ENCODE assay signal across 8 cellular contexts in the genomic region with DNA sequence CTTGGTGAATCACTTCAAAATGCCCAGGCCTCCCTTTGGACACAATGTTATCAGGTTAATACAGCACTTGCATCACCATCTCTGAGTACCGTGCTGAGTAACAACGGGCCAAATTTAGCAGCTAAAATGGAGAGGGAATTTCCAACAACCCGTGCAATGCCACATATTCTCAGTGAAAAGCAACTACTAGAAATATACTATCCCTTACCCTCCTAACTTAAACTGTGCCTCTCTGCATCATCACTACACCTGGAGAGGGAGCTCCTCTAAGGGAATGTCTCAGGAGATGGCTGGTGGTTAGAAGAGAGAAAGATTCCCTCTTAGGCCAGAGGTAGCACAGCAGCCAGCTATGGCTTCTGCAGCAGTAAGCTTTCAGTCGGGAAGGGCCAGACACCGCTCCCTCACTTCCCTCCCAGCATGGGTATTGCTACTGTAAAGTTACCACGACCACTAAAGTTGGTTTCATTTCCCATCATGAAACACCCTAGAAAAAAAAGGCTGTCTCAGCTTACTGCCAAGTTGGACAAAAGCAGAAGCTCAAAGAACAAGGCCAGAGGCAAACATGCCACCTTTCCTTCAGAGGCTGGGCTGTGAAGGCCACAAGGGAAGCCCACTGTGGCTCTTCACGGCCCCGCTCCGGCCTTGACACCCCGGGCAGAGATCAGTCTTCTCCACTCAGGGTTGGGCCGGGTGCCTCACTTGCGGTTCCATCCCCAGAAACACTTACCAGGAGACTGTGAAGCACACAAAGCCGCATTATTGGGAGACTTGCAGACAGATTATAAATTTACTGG. TPM values are rescaled to one million over a fixed set of nuclear protein-coding genes. Genes with fewer than 3 reads are reported as not detected.
DNase-seq lines count a peak whose midpoint lies in the region; ATAC-seq and TF ChIP-seq lines count a peak whose summit lies in the region.

No MANE protein-coding gene starts in this region.

- H3K36me3 Mint-ChIP-seq in IgD-negative memory B cell, result peaks cover 1% of the 10 kb centered on the region
- H3K36me3 Mint-ChIP-seq in activated CD8-positive, alpha-beta memory T cell treated with anti-CD3 and anti-CD28 coated beads, Interleukin-2, amount 10 ng/mL, durations not matched to agents 7 days and 5 days, result peaks cover 25% of the 10 kb centered on the region

- H4K20me1 ChIP-seq in DND-41 (ENCODE audit: insufficient read depth, low read length), result no peaks in the 10 kb centered on the region

- peak overlapping the region; percentile 74 for H3K27ac ChIP-seq in DND-41 (ENCODE audit: low read length)

- H2AFZ ChIP-seq in DND-41 (ENCODE audit: low read depth, low read length) (peak overlapping the region; percentile 65; the same call in 1 of the 2 replicates), neuron (ENCODE audit: low read depth, low read length) (no peak overlapping the region)

- peak; percentile 68 for DNase-seq in DND-41
- peak; percentile 78 for DNase-seq in activated CD8-positive, alpha-beta memory T cell treated with anti-CD3 and anti-CD28 coated beads, Interleukin-2, amount 10 ng/mL, durations not matched to agents 7 days and 5 days
- peak; percentile 47 for DNase-seq in fibroblast of gingiva (ENCODE audit: low read depth)
- DNase-seq in NCI-H1092 treated with DMSO at 0.1 percent for 48 hours (lab: John Stamatoyannopoulos, UW), result no peak
- DNase-seq in ureter (ENCODE audit: low spot score), result no peak

- CTCF ChIA-PET in activated CD8-positive, alpha-beta memory T cell treated with anti-CD3 and anti-CD28 coated beads, Interleukin-2, amount 10 ng/mL, durations not matched to agents 7 days and 5 days (lab: Charles Lee), result interaction anchor here (0.6 to 7.1 kb wide), 17 partner anchors 9 to 285 kb away, joined by 3 to 82 read pairs (median 5); no protein-coding TSS in a partner anchor

- H3K9me3 Mint-ChIP-seq in IgD-negative memory B cell, result no peaks in the 10 kb centered on the region
- H3K9me3 Mint-ChIP-seq in activated CD8-positive, alpha-beta memory T cell treated with anti-CD3 and anti-CD28 coated beads, Interleukin-2, amount 10 ng/mL, durations not matched to agents 7 days and 5 days (ENCODE audit: low read depth), result no peaks in the 10 kb centered on the region

- no peaks in the 10 kb centered on the region for H3K27me3 ChIP-seq in DND-41 (ENCODE audit: insufficient read depth, low read length, poor library complexity)
- H3K27me3 ChIP-seq in neuron (ENCODE audit: insufficient read depth, low read length), result no peaks in the 10 kb centered on the region

- peaks cover 62% of the 10 kb centered on the region for H3K4me1 ChIP-seq in DND-41 (ENCODE audit: insufficient read depth, low read length)
- peaks cover 57% of the 10 kb centered on the region for H3K4me1 ChIP-seq in neuron (ENCODE audit: insufficient read depth, low read length)

- H3K79me2 ChIP-seq in DND-41 (ENCODE audit: insufficient read depth, low read length), result peaks cover 40% of the 10 kb centered on the region

- H3K9ac ChIP-seq in DND-41 (ENCODE audit: low read depth, low read length), result peak overlapping the region; percentile 53

- peaks cover 38 to 64% (median 54%) of the 10 kb centered on the region in 3 donors for H3K4me1 Mint-ChIP-seq in IgD-negative memory B cell
- H3K4me1 Mint-ChIP-seq in activated CD8-positive, alpha-beta memory T cell treated with anti-CD3 and anti-CD28 coated beads, Interleukin-2, amount 10 ng/mL, durations not matched to agents 7 days and 5 days, result peaks cover 57% of the 10 kb centered on the region

- peak overlapping the region; percentile 92 to 96 (median 95) for H3K4me3 Mint-ChIP-seq in IgD-negative memory B cell
- H3K4me3 Mint-ChIP-seq in activated CD8-positive, alpha-beta memory T cell treated with anti-CD3 and anti-CD28 coated beads, Interleukin-2, amount 10 ng/mL, durations not matched to agents 7 days and 5 days, result peak overlapping the region; percentile 92

- no peaks in the 10 kb centered on the region for H3K36me3 ChIP-seq in DND-41 (ENCODE audit: insufficient read depth, low read length)
- H3K36me3 ChIP-seq in neuron (ENCODE audit: insufficient read depth, low read length), result peaks cover 3% of the 10 kb centered on the region

- ATAC-seq in DND-41 (ENCODE audit: insufficient read depth, low read depth), result peak; percentile 56
- ATAC-seq in GM21447 (IDR thresholded peaks at IDR 0.05; ENCODE audit: unreplicated experiment), result peak; percentile 41
- ATAC-seq in activated CD8-positive, alpha-beta memory T cell treated with anti-CD3 and anti-CD28 coated beads, Interleukin-2, amount 10 ng/mL, durations not matched to agents 7 days and 5 days, result peak; percentile 26

- H3K27me3 Mint-ChIP-seq in IgD-negative memory B cell, result peaks cover 2% of the 10 kb centered on the region
- no peaks in the 10 kb centered on the region for H3K27me3 Mint-ChIP-seq in activated CD8-positive, alpha-beta memory T cell treated with anti-CD3 and anti-CD28 coated beads, Interleukin-2, amount 10 ng/mL, durations not matched to agents 7 days and 5 days

- no peak for TF ChIP-seq CTCF in DND-41 (IDR thresholded peaks at IDR 0.05; ENCODE audit: borderline replicate concordance, extremely low read depth, low read length, poor library complexity, severe bottlenecking)

- H3K9me3 ChIP-seq in DND-41 (ENCODE audit: insufficient read depth, low read length, severe bottlenecking) (no peaks in the 10 kb centered on the region), neuron (ENCODE audit: low read length) (no peaks in the 10 kb centered on the region)

- peak overlapping the region; percentile 80 for H3K4me2 ChIP-seq in DND-41 (ENCODE audit: insufficient read depth, low read length)

- peak overlapping the region; percentile 76 to 96 (median 89) for H3K27ac Mint-ChIP-seq in IgD-negative memory B cell
- peak overlapping the region; percentile 92 for H3K27ac Mint-ChIP-seq in activated CD8-positive, alpha-beta memory T cell treated with anti-CD3 and anti-CD28 coated beads, Interleukin-2, amount 10 ng/mL, durations not matched to agents 7 days and 5 days

- H3K4me3 ChIP-seq in DND-41 (ENCODE audit: low read depth in 1 of 2, low read length in 2 of 2), result peak overlapping the region in 1 of 2 experiments; percentile 43; a peak in 2 of 4 replicates
- peak overlapping the region; percentile 7 for H3K4me3 ChIP-seq in neuron (ENCODE audit: low read length)

RNA-seq across cellular contexts. Expression of a gene that starts 3.9 kb away (rescaled TPM):
- 9.3 TPM for polyA plus RNA-seq in IgD-negative memory B cell
- total RNA-seq in activated CD8-positive, alpha-beta memory T cell treated with anti-CD3 and anti-CD28 coated beads, Interleukin-2, amount 10 ng/mL, durations not matched to agents 7 days and 5 days, result 10 to 100 TPM; 12.7 to 14.5 TPM
- 35.8 TPM for total RNA-seq in ureter

RNA-seq across cellular contexts. Expression of a gene that starts 50.6 kb away (rescaled TPM):
- 24.0 TPM for polyA plus RNA-seq in IgD-negative memory B cell
- 10 to 100 TPM; 31.5 to 32.9 TPM for total RNA-seq in activated CD8-positive, alpha-beta memory T cell treated with anti-CD3 and anti-CD28 coated beads, Interleukin-2, amount 10 ng/mL, durations not matched to agents 7 days and 5 days
- total RNA-seq in ureter, result 31.8 TPM

RNA-seq across cellular contexts. Expression of a gene that starts 50.7 kb away (rescaled TPM):
- polyA plus RNA-seq in IgD-negative memory B cell, result 2.7 TPM
- total RNA-seq in activated CD8-positive, alpha-beta memory T cell treated with anti-CD3 and anti-CD28 coated beads, Interleukin-2, amount 10 ng/mL, durations not matched to agents 7 days and 5 days, result 10 to 100 TPM in 1 of 2 experiments, 1 to 10 TPM in 1; 9.6 to 11.2 TPM
- 12.2 TPM for total RNA-seq in ureter

Comparison
In these comparisons a context has a peak if more than half of its experiments do, and no peak if none do; other contexts are left out.
1. DNase-seq: peak in DND-41 (single experiment), activated CD8-positive, alpha-beta memory T cell treated with anti-CD3 and anti-CD28 coated beads, Interleukin-2, amount 10 ng/mL, durations not matched to agents 7 days and 5 days (single experiment) and fibroblast of gingiva (single experiment); none in NCI-H1092 treated with DMSO at 0.1 percent for 48 hours (single experiment) and ureter (single experiment).
2. Peak in every context shown above with its lines, with median percentiles within 50 percentile points of each other: ATAC-seq.